8 cellular contexts compared by ENCODE assay signal in the genomic region with DNA sequence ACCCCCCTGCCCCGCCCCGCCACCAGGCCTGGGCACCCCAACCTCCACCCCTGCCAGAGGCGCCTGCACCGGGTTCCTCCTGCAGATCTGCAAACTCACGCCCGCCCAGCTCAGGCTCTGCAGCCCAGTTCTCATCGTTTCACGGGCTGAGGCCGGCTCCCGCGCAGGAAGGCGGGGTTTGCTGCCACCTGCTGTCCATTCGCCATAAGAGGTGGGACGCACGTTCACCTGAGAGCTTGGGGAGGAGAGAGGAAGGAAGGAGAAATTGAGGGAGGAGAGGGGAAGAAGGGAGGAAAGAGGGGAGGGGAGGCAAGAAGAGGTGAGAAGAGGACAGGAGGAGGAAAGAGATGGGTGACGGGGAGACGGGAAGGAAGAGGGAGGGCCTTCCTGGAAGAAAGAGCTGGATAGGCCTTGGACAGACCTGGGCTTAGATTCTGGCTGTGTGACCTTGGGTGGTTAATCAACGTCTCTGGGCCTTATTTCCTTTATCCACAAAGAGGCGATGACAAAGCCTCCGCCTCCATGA.
DNase-seq lines count a peak whose midpoint lies in the region; ATAC-seq lines count a peak whose summit lies in the region.

No MANE protein-coding gene starts in this region.

- no peaks in the 10 kb centered on the region for H3K9me2 ChIP-seq in GM23248 (ENCODE audit: insufficient read depth)

- CTCF ChIA-PET in activated CD8-positive, alpha-beta T cell treated with anti-CD3 and anti-CD28 coated beads, Interleukin-2, amount 10 ng/mL, durations not matched to agents 7 days and 5 days (lab: Charles Lee), result interaction anchor here (0.6 to 2.6 kb wide), 10 partner anchors 11 to 773 kb away, joined by 3 to 9 read pairs (median 5); no protein-coding TSS in a partner anchor

- in situ Hi-C loops in GM23248 (cut with MboI), result no loop called here

- H3K4me3 ChIP-seq in BLaER1 treated with 17β-estradiol and CSF1 and Interleukin-3, amounts not matched to agents 10 nM and 100 nM, result peak overlapping the region in 1 of 10 experiments; percentile 46; a peak in 1 of 20 replicates
- H3K4me3 ChIP-seq in GM23248, result no peak overlapping the region

- H3K9me3 ChIP-seq in BLaER1 treated with 17β-estradiol and CSF1 and Interleukin-3, amounts not matched to agents 10 nM and 100 nM (replicated peaks in 1 of 11), result peaks cover 24 to 33% (median 30%) of the 10 kb centered on the region in 11 experiments
- H3K9me3 ChIP-seq in GM23248 (ENCODE audit: low read depth), result no peaks in the 10 kb centered on the region

- no peak overlapping the region for H3K4me3 Mint-ChIP-seq in activated CD8-positive, alpha-beta T cell treated with anti-CD3 and anti-CD28 coated beads, Interleukin-2, amount 10 ng/mL, durations not matched to agents 7 days and 5 days

- H2AFZ ChIP-seq in GM23248, result no peak overlapping the region

- peaks cover 0 to 13% (median 8%) of the 10 kb centered on the region in 11 experiments; a peak in 16 of 22 replicates for H4K20me1 ChIP-seq in BLaER1 treated with 17β-estradiol and CSF1 and Interleukin-3, amounts not matched to agents 10 nM and 100 nM
- H4K20me1 ChIP-seq in GM23248 (ENCODE audit: insufficient read depth), result no peaks in the 10 kb centered on the region

- peak; percentile 91 for ATAC-seq in activated CD8-positive, alpha-beta T cell treated with anti-CD3 and anti-CD28 coated beads, Interleukin-2, amount 10 ng/mL, durations not matched to agents 7 days and 5 days

- H3F3A ChIP-seq in GM23248 (ENCODE audit: insufficient read depth), result no peaks in the 10 kb centered on the region

- 2 to 6% methylated on average over 19 to 20 of the region's 20 CpGs for WGBS in GM23248 (ENCODE audit: low coverage in 1 of 2, low lambda C conversion rate in 2 of 2, missing lambda C conversion rate in 2 of 2), 2 experiments

- H3K9me3 Mint-ChIP-seq in activated CD8-positive, alpha-beta T cell treated with anti-CD3 and anti-CD28 coated beads, Interleukin-2, amount 10 ng/mL, durations not matched to agents 7 days and 5 days (ENCODE audit: insufficient read depth), result peaks cover 17% of the 10 kb centered on the region

- H3K9ac ChIP-seq in BLaER1 treated with 17β-estradiol and CSF1 and Interleukin-3, amounts not matched to agents 10 nM and 100 nM, result 0 out of 22 replicates have a peak overlapping the region, but pooled peaks of 1 of the 11 experiments have one; percentile 15
- no peak overlapping the region for H3K9ac ChIP-seq in GM23248

- 0 out of 22 replicates have a peak, but pooled peaks cover 0 to 5% (median 0%) of the 10 kb centered on the region in 11 experiments for H3K36me3 ChIP-seq in BLaER1 treated with 17β-estradiol and CSF1 and Interleukin-3, amounts not matched to agents 10 nM and 100 nM
- no peaks in the 10 kb centered on the region for H3K36me3 ChIP-seq in GM23248 (ENCODE audit: low read depth)

- H3K27me3 ChIP-seq in BLaER1 treated with 17β-estradiol and CSF1 and Interleukin-3, amounts not matched to agents 10 nM and 100 nM, result peaks cover 0 to 30% (median 22%) of the 10 kb centered on the region in 11 experiments; a peak in 18 of 22 replicates
- H3K27me3 ChIP-seq in GM23248 (replicated peaks; ENCODE audit: insufficient read depth), result peaks cover 48% of the 10 kb centered on the region

- H3K79me2 ChIP-seq in GM23248 (ENCODE audit: insufficient read depth), result no peaks in the 10 kb centered on the region

- H3K4me1 Mint-ChIP-seq in activated CD8-positive, alpha-beta T cell treated with anti-CD3 and anti-CD28 coated beads, Interleukin-2, amount 10 ng/mL, durations not matched to agents 7 days and 5 days (ENCODE audit: low read depth), result peaks cover 13% of the 10 kb centered on the region

- POLR2A ChIA-PET in activated CD8-positive, alpha-beta T cell treated with anti-CD3 and anti-CD28 coated beads, Interleukin-2, amount 10 ng/mL, durations not matched to agents 7 days and 5 days (lab: Charles Lee), result interaction anchor here (0.5 to 1.2 kb wide), 2 partner anchors 15 to 1156 kb away, joined by 3 to 5 read pairs; no protein-coding TSS in a partner anchor

- H3K4me1 ChIP-seq in BLaER1 treated with 17β-estradiol and CSF1 and Interleukin-3, amounts not matched to agents 10 nM and 100 nM, result peaks cover 9 to 23% (median 20%) of the 10 kb centered on the region in 10 experiments; a peak in 19 of 20 replicates
- H3K4me1 ChIP-seq in GM23248 (ENCODE audit: insufficient read depth), result 0 out of 2 replicates have a peak, but pooled peaks cover 7% of the 10 kb centered on the region

- no peak overlapping the region for H3K27ac ChIP-seq in BLaER1 treated with 17β-estradiol and CSF1 and Interleukin-3, amounts not matched to agents 10 nM and 100 nM
- no peak overlapping the region for H3K27ac ChIP-seq in GM23248

- H3K27ac Mint-ChIP-seq in activated CD8-positive, alpha-beta T cell treated with anti-CD3 and anti-CD28 coated beads, Interleukin-2, amount 10 ng/mL, durations not matched to agents 7 days and 5 days, result no peak overlapping the region

- DNase-seq in GM23248, result peak; percentile 78
- peak; percentile 71 to 93 for DNase-seq in NCI-H526 (lab: John Stamatoyannopoulos, UW)
- DNase-seq in activated CD8-positive, alpha-beta T cell treated with anti-CD3 and anti-CD28 coated beads, Interleukin-2, amount 10 ng/mL, durations not matched to agents 7 days and 5 days, result peak; percentile 79
- peak; percentile 34 for DNase-seq in effector CD8-positive, alpha-beta T cell (lab: John Stamatoyannopoulos, UW)
- DNase-seq in midbrain (lab: John Stamatoyannopoulos, UW), result peak; percentile 58
- peak; percentile 29 to 39 for DNase-seq in stimulated activated CD8-positive, alpha-beta memory T cell treated with anti-CD3 and anti-CD28 coated beads, Interleukin-7, amount 100 ng/mL, for 1 hour (ENCODE audit: low read depth in 2 of 2)
- no peak for DNase-seq in NCI-H1048 (lab: John Stamatoyannopoulos, UW)

- H3K27me3 Mint-ChIP-seq in activated CD8-positive, alpha-beta T cell treated with anti-CD3 and anti-CD28 coated beads, Interleukin-2, amount 10 ng/mL, durations not matched to agents 7 days and 5 days (ENCODE audit: low read depth), result peaks cover 38% of the 10 kb centered on the region

- peak overlapping the region; percentile 59 to 98 (median 91); a peak in 20 of 22 replicates for H3K4me2 ChIP-seq in BLaER1 treated with 17β-estradiol and CSF1 and Interleukin-3, amounts not matched to agents 10 nM and 100 nM
- no peak overlapping the region for H3K4me2 ChIP-seq in GM23248 (ENCODE audit: unreplicated experiment)

- H3K36me3 Mint-ChIP-seq in activated CD8-positive, alpha-beta T cell treated with anti-CD3 and anti-CD28 coated beads, Interleukin-2, amount 10 ng/mL, durations not matched to agents 7 days and 5 days (ENCODE audit: low read depth), result peaks cover 9% of the 10 kb centered on the region
